9 cellular contexts compared by ENCODE assay signal in the genomic region with DNA sequence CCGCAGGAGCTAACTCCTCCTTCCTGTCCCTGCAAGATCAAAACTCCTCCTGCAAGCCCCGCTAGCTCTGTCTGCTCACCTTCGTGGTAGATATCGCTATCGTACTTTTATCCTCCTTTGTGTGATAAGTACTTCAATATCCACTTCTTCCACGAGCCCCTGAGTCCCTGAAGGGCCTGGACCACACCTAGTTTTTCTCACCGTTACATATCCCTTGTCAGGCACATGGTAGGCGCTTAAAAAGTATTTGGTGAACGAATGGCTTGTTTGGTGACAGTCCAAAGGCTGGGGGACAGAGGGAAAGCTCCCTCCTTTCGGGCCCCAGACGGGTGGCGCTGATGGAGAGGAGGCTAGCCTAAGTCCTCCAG. TPM values are rescaled to one million over a fixed set of nuclear protein-coding genes. Genes with fewer than 3 reads are reported as not detected.
DNase-seq lines count a peak whose midpoint lies in the region; ATAC-seq and TF ChIP-seq lines count a peak whose summit lies in the region.
"Not testable (repeated sequence)": the region's sequence is repeated elsewhere in the genome, so short reads cannot be mapped to it uniquely, and the experiment has no call there.
"Had no signal": no experiment of that assay in that cellular context is flagged by ENCODE, and none has a peak within 500 bp of the region (broad histone marks: within the 10 kb centered on the region; RNA-seq: fewer than 3 reads in every experiment).

No MANE protein-coding gene starts in this region.

- not testable (repeated sequence) for H3F3A ChIP-seq in GM23248 (ENCODE audit: insufficient read depth); PC-3 (ENCODE audit: low read length, unreplicated experiment)

- not testable (repeated sequence) for TF ChIP-seq CTCF in PC-3 (conservative IDR thresholded peaks at IDR 0.05; ENCODE audit: low read depth, low read length); dorsolateral prefrontal cortex (IDR thresholded peaks at IDR 0.05 in 54 of 56, conservative IDR thresholded peaks at IDR 0.05 in 2 of 56; ENCODE audit: low read depth in 1 of 56, partially characterized antibody in 56 of 56); sigmoid colon (IDR thresholded peaks at IDR 0.05); upper lobe of right lung (IDR thresholded peaks at IDR 0.05)

- ATAC-seq in PC-3, right cardiac atrium, upper lobe of right lung: not testable (repeated sequence)

- H3K4me2 ChIP-seq in GM23248 (ENCODE audit: unreplicated experiment), result peak overlapping the region; percentile 93
- H3K4me2 ChIP-seq in PC-3 (ENCODE audit: low read length), result peak overlapping the region; percentile 41

- not testable (repeated sequence) for H3K36me3 Mint-ChIP-seq in activated T-helper 2 cell treated with anti-CD3 and anti-CD28 coated beads, Interferon-gamma antibody, Interleukin-2, Interleukin-4, amounts not matched to agents 10 μg/mL and 5 μg/mL and 100 μg/mL, durations not matched to agents 14 hours and 24 hours and 36 hours (ENCODE audit: low read depth)

- in situ Hi-C loops in GM23248 (cut with MboI), result not testable (repeated sequence)

- H3K27me3 ChIP-seq in GM23248 (replicated peaks; ENCODE audit: insufficient read depth); PC-3 (ENCODE audit: low read length); dorsolateral prefrontal cortex; right cardiac atrium (ENCODE audit: control insufficient read depth, insufficient read depth); sigmoid colon; upper lobe of right lung: not testable (repeated sequence)

- H3K4me1 ChIP-seq in GM23248 (ENCODE audit: insufficient read depth); PC-3 (ENCODE audit: insufficient read depth, low read length); right cardiac atrium (ENCODE audit: control insufficient read depth, insufficient read depth, low read length); sigmoid colon; upper lobe of right lung: not testable (repeated sequence)

- CTCF ChIA-PET in PC-3 (lab: Charles Lee), result not testable (repeated sequence)

- not testable (repeated sequence) for H3K79me2 ChIP-seq in GM23248 (ENCODE audit: insufficient read depth); PC-3 (ENCODE audit: low read length)

- not testable (repeated sequence) for H3K27me3 Mint-ChIP-seq in activated T-helper 2 cell treated with anti-CD3 and anti-CD28 coated beads, Interferon-gamma antibody, Interleukin-2, Interleukin-4, amounts not matched to agents 10 μg/mL and 5 μg/mL and 100 μg/mL, durations not matched to agents 14 hours and 24 hours and 36 hours (ENCODE audit: low read depth)

- H3K27ac Mint-ChIP-seq in activated T-helper 2 cell treated with anti-CD3 and anti-CD28 coated beads, Interferon-gamma antibody, Interleukin-2, Interleukin-4, amounts not matched to agents 10 μg/mL and 5 μg/mL and 100 μg/mL, durations not matched to agents 14 hours and 24 hours and 36 hours, result peak overlapping the region; percentile 38

- intact Hi-C loops in PC-3 (cut with micrococcal nuclease); activated T-helper 2 cell treated with anti-CD3 and anti-CD28 coated beads, Interferon-gamma antibody, Interleukin-2, Interleukin-4, amounts not matched to agents 10 μg/mL and 5 μg/mL and 100 μg/mL, durations not matched to agents 14 hours and 24 hours and 36 hours (cut with micrococcal nuclease); dorsolateral prefrontal cortex (cut with DNase I); right cardiac atrium (cut with DNase I); sigmoid colon (cut with DNase I); upper lobe of right lung (cut with DNase I): not testable (repeated sequence)

- H3K9ac ChIP-seq in GM23248, result peak overlapping the region; percentile 86
- not testable (repeated sequence) for H3K9ac ChIP-seq in PC-3 (ENCODE audit: low read length)

- not testable (repeated sequence) for H4K20me1 ChIP-seq in GM23248 (ENCODE audit: insufficient read depth); PC-3 (ENCODE audit: low read length)

- POLR2A ChIA-PET in PC-3 (lab: Charles Lee; ENCODE audit: unreplicated experiment), result not testable (repeated sequence)

- H3K27ac ChIP-seq in GM23248 (peak overlapping the region; percentile 72), dorsolateral prefrontal cortex (peak overlapping the region in 52 of 59 donors; percentile 16 to 94 (median 84)), right cardiac atrium (ENCODE audit: low read length) (peak overlapping the region; percentile 83), sigmoid colon (peak overlapping the region; percentile 90 to 97 (median 94)), upper lobe of right lung (peak overlapping the region; percentile 87)
- H3K27ac ChIP-seq in PC-3 (ENCODE audit: low read length), result not testable (repeated sequence)

- not testable (repeated sequence) for DNase-seq in GM23248; PC-3; activated T-helper 2 cell treated with anti-CD3 and anti-CD28 coated beads, Interferon-gamma antibody, Interleukin-2, Interleukin-4, amounts not matched to agents 10 μg/mL and 5 μg/mL and 100 μg/mL, durations not matched to agents 14 hours and 24 hours and 36 hours (ENCODE audit: low spot score); dorsolateral prefrontal cortex; right cardiac atrium; sigmoid colon; upper lobe of right lung
- peak; percentile 22 for DNase-seq in midbrain (lab: John Stamatoyannopoulos, UW)

- H3K36me3 ChIP-seq in GM23248 (ENCODE audit: low read depth); PC-3 (ENCODE audit: low read depth, low read length); sigmoid colon; upper lobe of right lung: not testable (repeated sequence)

- peak overlapping the region; percentile 87 for H2AFZ ChIP-seq in GM23248
- peak overlapping the region; percentile 50; the same call in 1 of the 2 replicates for H2AFZ ChIP-seq in PC-3 (ENCODE audit: low read length)

- not testable (repeated sequence) for TF ChIP-seq POLR2A in sigmoid colon (IDR thresholded peaks at IDR 0.05)

- H3K4me3 Mint-ChIP-seq in activated T-helper 2 cell treated with anti-CD3 and anti-CD28 coated beads, Interferon-gamma antibody, Interleukin-2, Interleukin-4, amounts not matched to agents 10 μg/mL and 5 μg/mL and 100 μg/mL, durations not matched to agents 14 hours and 24 hours and 36 hours (ENCODE audit: low read depth), result peak overlapping the region; percentile 92

- not testable (repeated sequence) for H3K9me2 ChIP-seq in GM23248 (ENCODE audit: insufficient read depth); PC-3 (replicated peaks; ENCODE audit: low read length)

- not testable (repeated sequence) for BruUV-seq in PC-3 (replicated peaks; lab: Mats Ljungman, UMichigan)

- H3K4me3 ChIP-seq in GM23248 (peak overlapping the region; percentile 80), PC-3 (ENCODE audit: low read length) (peak overlapping the region; percentile 32; the same call in 1 of the 2 replicates), dorsolateral prefrontal cortex (peak overlapping the region; percentile 41 to 91 (median 80)), right cardiac atrium (ENCODE audit: low read length) (peak overlapping the region; percentile 61), sigmoid colon (peak overlapping the region; percentile 70 to 79 (median 74)), upper lobe of right lung (peak overlapping the region; percentile 72)

- H3K9me3 Mint-ChIP-seq in activated T-helper 2 cell treated with anti-CD3 and anti-CD28 coated beads, Interferon-gamma antibody, Interleukin-2, Interleukin-4, amounts not matched to agents 10 μg/mL and 5 μg/mL and 100 μg/mL, durations not matched to agents 14 hours and 24 hours and 36 hours, result not testable (repeated sequence)

- TF ChIP-seq EP300 in sigmoid colon (IDR thresholded peaks at IDR 0.05), result not testable (repeated sequence)

- H3K4me1 Mint-ChIP-seq in activated T-helper 2 cell treated with anti-CD3 and anti-CD28 coated beads, Interferon-gamma antibody, Interleukin-2, Interleukin-4, amounts not matched to agents 10 μg/mL and 5 μg/mL and 100 μg/mL, durations not matched to agents 14 hours and 24 hours and 36 hours (ENCODE audit: low read depth), result peaks cover 19% of the 10 kb centered on the region

- H3K9me3 ChIP-seq in GM23248 (ENCODE audit: low read depth); PC-3 (ENCODE audit: low read length); right cardiac atrium (ENCODE audit: control insufficient read depth, low read length); sigmoid colon; upper lobe of right lung: not testable (repeated sequence)

- 10 to 12% methylated on average over 12 of the region's 12 CpGs for WGBS in GM23248 (ENCODE audit: low coverage in 1 of 2, low lambda C conversion rate in 2 of 2, missing lambda C conversion rate in 2 of 2), 2 experiments
- 5% methylated on average over 12 of the region's 12 CpGs for WGBS in right cardiac atrium
- 2 to 4% methylated on average over 11 to 12 of the region's 12 CpGs for WGBS in sigmoid colon, 2 donors

RNA-seq across cellular contexts. Expression of gene FAM90A26, which starts 18.4 kb away (rescaled TPM):
- not detected in 2 replicates for total RNA-seq in GM23248 (2014; rRNA removed; shearing (Covaris generic))
- polyA plus RNA-seq in GM23248 (2016; fragmentation: Nextera tagmentation; extraction: Ambion mirVana) (not detected in 2 replicates), right cardiac atrium (not detected), sigmoid colon (not detected)
- total RNA-seq in PC-3 (2014; rRNA removed) (not detected in 2 replicates), dorsolateral prefrontal cortex (under 1 TPM in 2 of 120 experiments, not detected in 118; 0.19 to 0.24 TPM), right cardiac atrium (not detected), sigmoid colon (not detected), upper lobe of right lung (not detected)
- total RNA-seq in activated T-helper 2 cell treated with anti-CD3 and anti-CD28 coated beads, Interferon-gamma antibody, Interleukin-2, Interleukin-4, amounts not matched to agents 10 μg/mL and 5 μg/mL and 100 μg/mL, durations not matched to agents 14 hours and 24 hours and 36 hours, result not detected in 2 replicates
- total RNA-seq: LHCN-M2 had no signal

RNA-seq across cellular contexts. Expression of gene USP17L10, which starts 58.7 kb away (rescaled TPM):
- not detected in 2 replicates for total RNA-seq in GM23248 (2014; rRNA removed; shearing (Covaris generic))
- polyA plus RNA-seq in GM23248 (2016; fragmentation: Nextera tagmentation; extraction: Ambion mirVana) (not detected in 2 replicates), right cardiac atrium (not detected), sigmoid colon (not detected)
- total RNA-seq in PC-3 (2014; rRNA removed) (not detected in 2 replicates), dorsolateral prefrontal cortex (not detected), right cardiac atrium (not detected), sigmoid colon (not detected), upper lobe of right lung (not detected)
- not detected in 2 replicates for total RNA-seq in activated T-helper 2 cell treated with anti-CD3 and anti-CD28 coated beads, Interferon-gamma antibody, Interleukin-2, Interleukin-4, amounts not matched to agents 10 μg/mL and 5 μg/mL and 100 μg/mL, durations not matched to agents 14 hours and 24 hours and 36 hours
- total RNA-seq: LHCN-M2 had no signal
